15 cellular contexts compared by ENCODE assay signal in genomic region chr6:150076196-150076893, GRCh38. TPM values are rescaled to one million over a fixed set of nuclear protein-coding genes. Genes with fewer than 3 reads are reported as not detected.
DNase-seq lines count a peak whose midpoint lies in the region; ATAC-seq, FAIRE-seq and TF ChIP-seq lines count a peak whose summit lies in the region.
"Had no signal": no experiment of that assay in that cellular context is flagged by ENCODE, and none has a peak within 500 bp of the region (broad histone marks: within the 10 kb centered on the region; RNA-seq: fewer than 3 reads in every experiment).

No MANE protein-coding gene starts in this region.

- H3K27me3 Mint-ChIP-seq in activated CD8-positive, alpha-beta T cell treated with anti-CD3 and anti-CD28 coated beads, Interleukin-2, amount 10 ng/mL, durations not matched to agents 7 days and 5 days (ENCODE audit: low read depth): peaks cover 31% of the 10 kb centered on the region

- POLR2A ChIA-PET in A549 (lab: Yijun Ruan, JAX): no interaction called here
- POLR2A ChIA-PET in HEK293T (lab: Yijun Ruan, JAX): interaction anchor here (0.6 to 0.7 kb wide), 2 partner anchors 69 to 224 kb away, joined by 3 read pairs; no protein-coding TSS in a partner anchor
- POLR2A ChIA-PET in activated CD8-positive, alpha-beta T cell treated with anti-CD3 and anti-CD28 coated beads, Interleukin-2, amount 10 ng/mL, durations not matched to agents 7 days and 5 days (lab: Charles Lee): no interaction called here

- FAIRE-seq in A549 (lab: Jason Lieb, UNC): no peak

- CTCF ChIA-PET in A549 (lab: Yijun Ruan, JAX) (interaction anchor here (1.4 to 1.7 kb wide), 3 partner anchors 258 to 739 kb away, joined by 3 to 5 read pairs (median 4); no protein-coding TSS in a partner anchor), HEK293T (lab: Yijun Ruan, JAX) (interaction anchor here (0.7 to 2.6 kb wide), 6 partner anchors 11 to 741 kb away, joined by 3 to 12 read pairs (median 4); no protein-coding TSS in a partner anchor)
- CTCF ChIA-PET in activated CD8-positive, alpha-beta T cell treated with anti-CD3 and anti-CD28 coated beads, Interleukin-2, amount 10 ng/mL, durations not matched to agents 7 days and 5 days (lab: Charles Lee): interaction anchor here (0.7 to 1.4 kb wide), 6 partner anchors 16 to 567 kb away, joined by 3 to 4 read pairs (median 3); no protein-coding TSS in a partner anchor

- no peaks in the 10 kb centered on the region for H3K36me3 Mint-ChIP-seq in activated CD8-positive, alpha-beta T cell treated with anti-CD3 and anti-CD28 coated beads, Interleukin-2, amount 10 ng/mL, durations not matched to agents 7 days and 5 days (ENCODE audit: low read depth)
- H3K36me3 Mint-ChIP-seq: memory B cell had no signal

- H3K9me3 ChIP-seq in A549 (no peaks in the 10 kb centered on the region), psoas muscle (no peaks in the 10 kb centered on the region)
- H3K9me3 ChIP-seq: BLaER1, right lobe of liver, tibial artery had no signal

- H3K27ac ChIP-seq in A549: no peak overlapping the region
- no peak overlapping the region for H3K27ac ChIP-seq in psoas muscle
- H3K27ac ChIP-seq: BLaER1, right lobe of liver, tibial artery had no signal

- no peak overlapping the region for H3K4me3 Mint-ChIP-seq in activated CD8-positive, alpha-beta T cell treated with anti-CD3 and anti-CD28 coated beads, Interleukin-2, amount 10 ng/mL, durations not matched to agents 7 days and 5 days
- H3K4me3 Mint-ChIP-seq: activated naive CD4-positive, alpha-beta T cell treated with anti-CD3 and anti-CD28 coated beads for 36 hours; memory B cell had no signal

- no peaks in the 10 kb centered on the region for H3K9me3 Mint-ChIP-seq in activated CD8-positive, alpha-beta T cell treated with anti-CD3 and anti-CD28 coated beads, Interleukin-2, amount 10 ng/mL, durations not matched to agents 7 days and 5 days (ENCODE audit: insufficient read depth)
- H3K9me3 Mint-ChIP-seq: activated naive CD4-positive, alpha-beta T cell treated with anti-CD3 and anti-CD28 coated beads for 36 hours; memory B cell had no signal

- H3K4me3 ChIP-seq in A549 (no peak overlapping the region), psoas muscle (no peak overlapping the region)
- H3K4me3 ChIP-seq: BLaER1, right lobe of liver, tibial artery had no signal

- peak in 1 of 2 experiments; percentile 6 for DNase-seq in A549 (ENCODE audit: low read depth in 1 of 2, low spot score in 1 of 2)
- peak; percentile 38 for DNase-seq in HEK293T (ENCODE audit: extremely low spot score)
- DNase-seq in activated CD8-positive, alpha-beta T cell treated with anti-CD3 and anti-CD28 coated beads, Interleukin-2, amount 10 ng/mL, durations not matched to agents 7 days and 5 days: peak; percentile 37
- peak; percentile 54 for DNase-seq in kidney tubule cell (ENCODE audit: low spot score)
- DNase-seq in head of caudate nucleus: no peak
- DNase-seq in GDM1 (lab: John Stamatoyannopoulos, UW): no peak
- no peak for DNase-seq in stimulated activated CD4-positive, alpha-beta T cell treated with anti-CD3 and anti-CD28 coated beads, Interleukin-12 subunit alpha, Interleukin-12 subunit beta, amount 100 ng/mL, for 4 hours
- DNase-seq in psoas muscle: no peak
- DNase-seq: activated CD4-positive, alpha-beta T cell treated with anti-CD3 and anti-CD28 coated beads for 1 hour; activated naive CD4-positive, alpha-beta T cell treated with anti-CD3 and anti-CD28 coated beads for 36 hours; right lobe of liver; tibial artery had no signal

- no peak for TF ChIP-seq RAD21 in A549 (conservative IDR thresholded peaks at IDR 0.05 in 1 of 2, IDR thresholded peaks at IDR 0.05 in 1 of 2)

- TF ChIP-seq EP300 in A549 (IDR thresholded peaks at IDR 0.05): no peak

- peak overlapping the region; percentile 9; the same call in 1 of the 3 replicates for H3K4me2 ChIP-seq in A549
- H3K4me2 ChIP-seq: BLaER1 had no signal

- ATAC-seq in A549 (peak in 1 of 2 experiments; percentile 43; a peak in 2 of 6 replicates), psoas muscle (no peak)
- ATAC-seq in activated CD8-positive, alpha-beta T cell treated with anti-CD3 and anti-CD28 coated beads, Interleukin-2, amount 10 ng/mL, durations not matched to agents 7 days and 5 days: peak; percentile 62
- ATAC-seq: right lobe of liver, Right ventricle myocardium inferior had no signal

- 30% methylated on average over 8 of the region's 8 CpGs for WGBS in A549 (ENCODE audit: missing lambda C conversion rate)
- WGBS in psoas muscle, 3 donors: 68 to 82% (median 72%) methylated on average over 8 of the region's 8 CpGs

- no peak for TF ChIP-seq POLR2A in A549 (IDR thresholded peaks at IDR 0.05; ENCODE audit: low read length)

- H3K4me1 ChIP-seq in A549 (peaks cover 20% of the 10 kb centered on the region), psoas muscle (no peaks in the 10 kb centered on the region)
- H3K4me1 ChIP-seq: right lobe of liver had no signal

- no peaks in the 10 kb centered on the region for H3K27me3 ChIP-seq in psoas muscle (ENCODE audit: insufficient read depth in 3 of 3, low read length in 2 of 3)
- H3K27me3 ChIP-seq: BLaER1, right lobe of liver had no signal

- no peak for TF ChIP-seq CTCF in A549 (IDR thresholded peaks at IDR 0.05)
- no peak for TF ChIP-seq CTCF in psoas muscle (IDR thresholded peaks at IDR 0.05)

- H3K36me3 ChIP-seq in psoas muscle (ENCODE audit: insufficient read depth in 1 of 2, low read depth in 1 of 2): no peaks in the 10 kb centered on the region
- H3K36me3 ChIP-seq: BLaER1, right lobe of liver, tibial artery had no signal

- H3K4me1 Mint-ChIP-seq in activated CD8-positive, alpha-beta T cell treated with anti-CD3 and anti-CD28 coated beads, Interleukin-2, amount 10 ng/mL, durations not matched to agents 7 days and 5 days (ENCODE audit: low read depth): peaks cover 44% of the 10 kb centered on the region

- intact Hi-C loops in head of caudate nucleus (cut with DNase I) (no loop called here), psoas muscle (cut with DNase I) (loop anchor here in 1 of 2 donors (10.0 kb wide), 1 partner anchor 738 kb away; no protein-coding TSS in a partner anchor)

- H3K27ac Mint-ChIP-seq in activated CD8-positive, alpha-beta T cell treated with anti-CD3 and anti-CD28 coated beads, Interleukin-2, amount 10 ng/mL, durations not matched to agents 7 days and 5 days: no peak overlapping the region
- H3K27ac Mint-ChIP-seq: activated naive CD4-positive, alpha-beta T cell treated with anti-CD3 and anti-CD28 coated beads for 36 hours; memory B cell had no signal

TF ChIP-seq in A549, 52 proteins besides CTCF, POLR2A, EP300 and RAD21:
- TF ChIP-seq FOSL2 (IDR thresholded peaks at IDR 0.05) (no peak), FOSL2 (CRISPR knock-in tag; IDR thresholded peaks at IDR 0.05) (no peak), NFE2L2 (conservative IDR thresholded peaks at IDR 0.05; ENCODE audit: low read length) (no peak), ZSCAN20 (CRISPR knock-in tag; IDR thresholded peaks at IDR 0.05) (no peak)

TF ChIP-seq in HEK293T, 16 proteins besides CTCF, POLR2A, EP300 and RAD21:
- no peak for TF ChIP-seq FOXA1 (IDR thresholded peaks at IDR 0.05)

RNA-seq across cellular contexts. Expression of gene ULBP3, which starts 7.4 kb away (rescaled TPM):
- polyA plus RNA-seq in A549 (2011; rRNA removed) (3.4 and 3.9 TPM in 2 replicates), A549 (2017; fragmentation: RNase III; extraction: RNeasy Plus Mini Kit Qiagen cat#74134 plus additional on column Dnase treatment) (2.0 to 2.7 TPM (median 2.1 TPM) in 3 replicates), psoas muscle (under 1 TPM; 0.15 to 0.55 (median 0.32) TPM)
- polyA plus RNA-seq in A549 (2012; cell fraction: cytosol; rRNA removed): 1.7 and 2.2 TPM in 2 replicates
- 1.4 and 1.5 TPM in 2 replicates for polyA plus RNA-seq in A549 (2012; cell fraction: nucleus; rRNA removed)
- polyA minus RNA-seq in A549 (2011; rRNA and poly(A)+ RNA removed): 4.2 and 4.3 TPM in 2 replicates
- total RNA-seq in activated CD8-positive, alpha-beta T cell treated with anti-CD3 and anti-CD28 coated beads, Interleukin-2, amount 10 ng/mL, durations not matched to agents 7 days and 5 days: 1 to 10 TPM; 1.8 to 2.9 TPM
- total RNA-seq in psoas muscle: under 1 TPM; 0.34 to 0.67 (median 0.40) TPM
- total RNA-seq: activated naive CD4-positive, alpha-beta T cell treated with anti-CD3 and anti-CD28 coated beads for 36 hours had no signal

RNA-seq across cellular contexts. Expression of gene RAET1L, which starts 51.0 kb away (rescaled TPM):
- polyA plus RNA-seq in A549 (2011; rRNA removed) (0.09 TPM in 1 of 2 replicates, not detected in the other), A549 (2017; fragmentation: RNase III; extraction: RNeasy Plus Mini Kit Qiagen cat#74134 plus additional on column Dnase treatment) (0.18 to 0.22 TPM in 2 of 3 replicates, not detected in the other), psoas muscle (under 1 TPM in 2 of 3 donors, not detected in 1; 0.06 to 0.07 TPM)
- polyA plus RNA-seq in A549 (2012; cell fraction: cytosol; rRNA removed): 0.09 TPM in 1 of 2 replicates, not detected in the other
- 0.06 TPM in 1 of 2 replicates, not detected in the other for polyA plus RNA-seq in A549 (2012; cell fraction: nucleus; rRNA removed)
- polyA minus RNA-seq in A549 (2011; rRNA and poly(A)+ RNA removed): not detected in 2 replicates
- not detected for total RNA-seq in activated CD8-positive, alpha-beta T cell treated with anti-CD3 and anti-CD28 coated beads, Interleukin-2, amount 10 ng/mL, durations not matched to agents 7 days and 5 days
- not detected for total RNA-seq in psoas muscle
- total RNA-seq: activated naive CD4-positive, alpha-beta T cell treated with anti-CD3 and anti-CD28 coated beads for 36 hours; right lobe of liver; Right ventricle myocardium inferior had no signal

Comparison
In these comparisons a context has a peak if more than half of its experiments do, and no peak if none do; other contexts are left out.
1. DNase-seq: peak in HEK293T (single experiment), activated CD8-positive, alpha-beta T cell treated with anti-CD3 and anti-CD28 coated beads, Interleukin-2, amount 10 ng/mL, durations not matched to agents 7 days and 5 days (single experiment) and kidney tubule cell (single experiment); none in head of caudate nucleus (0 of 42), GDM1 (single experiment), stimulated activated CD4-positive, alpha-beta T cell treated with anti-CD3 and anti-CD28 coated beads, Interleukin-12 subunit alpha, Interleukin-12 subunit beta, amount 100 ng/mL, for 4 hours (single experiment) and psoas muscle (0 of 2).